8 cellular contexts compared by ENCODE assay signal in the genomic region with DNA sequence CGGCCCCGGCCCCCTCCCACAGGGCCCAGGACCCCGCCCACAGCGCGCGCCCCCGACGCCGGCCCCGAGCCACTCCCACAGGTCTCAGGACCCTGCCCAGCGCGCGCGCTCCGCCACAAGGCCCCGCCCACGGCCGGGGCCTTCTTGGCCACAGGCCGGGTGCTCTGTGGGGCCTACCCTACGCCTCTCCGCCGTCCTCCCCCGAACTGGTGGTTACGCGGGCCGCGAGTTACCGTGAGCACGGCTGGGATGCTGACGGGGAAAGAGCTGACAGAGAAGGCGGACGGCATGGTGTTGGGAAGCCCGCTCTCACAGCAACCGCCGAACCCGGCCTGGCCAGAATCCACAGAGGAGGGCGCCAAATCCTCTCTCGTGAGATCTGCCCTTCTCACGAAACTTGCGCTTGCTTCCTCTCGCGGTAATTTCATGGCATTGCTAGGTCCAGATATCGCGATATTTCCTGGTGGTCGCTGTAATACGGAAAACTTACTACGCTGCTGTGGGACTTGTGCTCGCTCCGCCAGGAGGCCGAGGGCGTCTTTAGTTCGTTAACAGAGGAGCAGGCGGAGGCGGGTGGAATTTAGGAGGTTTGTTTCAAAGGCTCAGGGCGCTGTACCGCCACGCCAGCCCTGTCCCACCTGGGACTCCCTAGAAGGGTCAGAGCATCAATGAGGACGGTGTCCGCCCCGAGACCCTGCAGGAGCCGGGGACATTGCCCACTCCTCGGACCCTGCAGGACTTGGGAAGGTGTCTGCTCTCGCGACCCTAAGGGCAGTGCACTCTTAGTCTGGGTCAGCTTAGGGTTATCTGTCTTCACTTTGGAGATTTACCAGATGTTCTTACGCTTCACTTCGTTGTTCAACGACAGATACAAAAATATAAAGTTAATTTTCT.
A peak's percentile ranks its signal among the peaks of the same experiment; 100 is the strongest.
DNase-seq lines count a peak whose midpoint lies in the region; ATAC-seq lines count a peak whose summit lies in the region.

Gene TMEM18 (minus strand): TSS at position 351 of the 894 bp plus-strand sequence. CDS start 61 bp downstream, at position 290.

- H3K27me3 Mint-ChIP-seq in memory B cell: no peaks in the 10 kb centered on the region

- DNase-seq in COR-L47 (lab: John Stamatoyannopoulos, UW) (peak; percentile 98), NCI-H82 (lab: John Stamatoyannopoulos, UW) (peak; percentile 99), memory B cell (ENCODE audit: low spot score in 2 of 2) (peak; percentile 99 to 100)
- peak; percentile 94 to 95 for DNase-seq in activated CD4-positive, alpha-beta T cell treated with anti-CD3 and anti-CD28 coated beads, Interleukin-2, amount 50 U/mL, for 4 hours
- peak; percentile 83 to 90 (median 89) for DNase-seq in effector memory CD4-positive, alpha-beta T cell
- DNase-seq in stimulated activated CD8-positive, alpha-beta memory T cell treated with anti-CD3 and anti-CD28 coated beads, Interleukin-4, amount 100 ng/mL, for 4 hours (ENCODE audit: low read depth in 2 of 2, low spot score in 1 of 2): peak; percentile 78 to 85

- peaks cover 39% of the 10 kb centered on the region for H3K4me1 Mint-ChIP-seq in memory B cell

- peak within 1 kb of the TSS; percentile 100 for H3K27ac ChIP-seq in effector memory CD4-positive, alpha-beta T cell (ENCODE audit: insufficient read depth, low read length, poor library complexity, severe bottlenecking)

- H3K9me3 Mint-ChIP-seq in memory B cell: no peaks in the 10 kb centered on the region

- ATAC-seq in GM19452 (IDR thresholded peaks at IDR 0.05; ENCODE audit: unreplicated experiment) (peak; percentile 51), HG03575 (IDR thresholded peaks at IDR 0.05; ENCODE audit: extremely low read depth, insufficient number of reproducible peaks, low FRiP score, unreplicated experiment) (peak; percentile 62), memory B cell (ENCODE audit: low read depth) (peak; percentile 63)

- H3K27ac Mint-ChIP-seq in memory B cell: peak within 1 kb of the TSS; percentile 99

- peaks cover 14% of the 10 kb centered on the region for H3K36me3 Mint-ChIP-seq in memory B cell

- peaks cover 3% of the 10 kb centered on the region for H3K4me1 ChIP-seq in effector memory CD4-positive, alpha-beta T cell (ENCODE audit: control insufficient read depth, insufficient read depth, low read length, poor library complexity, severe bottlenecking)

- H3K36me3 ChIP-seq in effector memory CD4-positive, alpha-beta T cell (ENCODE audit: control insufficient read depth, insufficient read depth, low read length): peaks cover 10% of the 10 kb centered on the region

- peak within 1 kb of the TSS; percentile 80 for H3K4me3 ChIP-seq in effector memory CD4-positive, alpha-beta T cell (ENCODE audit: insufficient read depth, low read depth, low read length, poor library complexity, severe bottlenecking)

- H3K27me3 ChIP-seq in effector memory CD4-positive, alpha-beta T cell (replicated peaks; ENCODE audit: control insufficient read depth, insufficient read depth, low read length, poor library complexity, severe bottlenecking): no peaks in the 10 kb centered on the region

- H3K9me3 ChIP-seq in effector memory CD4-positive, alpha-beta T cell (ENCODE audit: control insufficient read depth, low read length): no peaks in the 10 kb centered on the region

- peak within 1 kb of the TSS; percentile 99 for H3K4me3 Mint-ChIP-seq in memory B cell

Comparison
In these comparisons a context has a peak if more than half of its experiments do, and no peak if none do; other contexts are left out.
1. Peak in every context shown above with its lines: DNase-seq, ATAC-seq, H3K4me3 ChIP-seq and H3K27ac ChIP-seq.